In genomic region chr6:79377830-79378460, GRCh38 we compare ENCODE assay signal across 10 cellular contexts.
DNase-seq lines count a peak whose midpoint lies in the region; ATAC-seq and TF ChIP-seq lines count a peak whose summit lies in the region.
"Had no signal": no experiment of that assay in that cellular context is flagged by ENCODE, and none has a peak within 500 bp of the region (broad histone marks: within the 10 kb centered on the region; RNA-seq: fewer than 3 reads in every experiment).

No MANE protein-coding gene starts in this region.

- H3K9ac ChIP-seq in MM.1S (ENCODE audit: low read length) = no peak overlapping the region

- DNase-seq in right cardiac atrium (peak in 2 of 3 donors; percentile 22 to 37), left ventricle myocardium superior (no peak), MM.1S (peak; percentile 23), fibroblast of the conjunctiva (ENCODE audit: low read depth) (peak; percentile 13), ACHN (no peak), amniotic stem cell (lab: John Stamatoyannopoulos, UW) (no peak)
- DNase-seq: IMR-90, posterior cingulate gyrus had no signal

- no peaks in the 10 kb centered on the region for H4K20me1 ChIP-seq in MM.1S (ENCODE audit: insufficient read depth, low read length)

- H3K36me3 ChIP-seq in MM.1S (replicated peaks; ENCODE audit: insufficient read depth, low read length) = no peaks in the 10 kb centered on the region

- in situ Hi-C loops in ACHN (cut with HindIII; ENCODE audit: low pct_ligation_motif_present, low pct_unique_long_range_greater_than_20kb, low sequenced_read_pairs) = no loop called here

- no peak for TF ChIP-seq CTCF in MM.1S (IDR thresholded peaks at IDR 0.05; ENCODE audit: low read length)

- WGBS in right cardiac atrium = 39% methylated on average over 1 of the region's 1 CpG

- intact Hi-C loops in right cardiac atrium (cut with DNase I) (no loop called here), left ventricle myocardium superior (cut with micrococcal nuclease) (no loop called here)

- no peaks in the 10 kb centered on the region for H3K9me3 ChIP-seq in right cardiac atrium (ENCODE audit: control insufficient read depth, low read length)
- H3K9me3 ChIP-seq in MM.1S (replicated peaks; ENCODE audit: insufficient read depth, low read length) = no peaks in the 10 kb centered on the region

- ATAC-seq in right cardiac atrium (peak; percentile 71 to 93), left ventricle myocardium superior (no peak), HG02981 (IDR thresholded peaks at IDR 0.05; ENCODE audit: unreplicated experiment) (no peak), HG03095 (IDR thresholded peaks at IDR 0.05; ENCODE audit: unreplicated experiment) (no peak)

- H2AFZ ChIP-seq in MM.1S (ENCODE audit: low read length) = 0 out of 2 replicates have a peak overlapping the region, but pooled peaks have one; percentile 2

- no peaks in the 10 kb centered on the region for H3K27me3 ChIP-seq in right cardiac atrium (ENCODE audit: control insufficient read depth, insufficient read depth)
- H3K27me3 ChIP-seq in MM.1S (replicated peaks; ENCODE audit: insufficient read depth, low read length) = no peaks in the 10 kb centered on the region

- 0 out of 2 replicates have a peak overlapping the region, but pooled peaks have one; percentile 0 for H3K4me2 ChIP-seq in MM.1S (ENCODE audit: low read depth, low read length)

- H3F3A ChIP-seq in MM.1S (ENCODE audit: insufficient read depth, low read length) = no peaks in the 10 kb centered on the region

- H3K27ac ChIP-seq in right cardiac atrium (ENCODE audit: low read length) = no peak overlapping the region
- H3K27ac ChIP-seq in MM.1S (ENCODE audit: low read length) = no peak overlapping the region

- no peaks in the 10 kb centered on the region for H3K9me2 ChIP-seq in MM.1S (replicated peaks; ENCODE audit: insufficient read depth, low read length)

- H3K4me3 ChIP-seq in right cardiac atrium (ENCODE audit: low read length) (no peak overlapping the region), MM.1S (ENCODE audit: low read length) (no peak overlapping the region)

- H3K4me1 ChIP-seq in right cardiac atrium (ENCODE audit: control insufficient read depth, insufficient read depth, low read length) (no peaks in the 10 kb centered on the region), MM.1S (ENCODE audit: low read length) (peaks cover 10% of the 10 kb centered on the region; the same call in 1 of the 2 replicates)

- no peaks in the 10 kb centered on the region for H3K79me2 ChIP-seq in MM.1S (ENCODE audit: low read length)

Comparison
In these comparisons a context has a peak if more than half of its experiments do, and no peak if none do; other contexts are left out.
1. ATAC-seq: peak in right cardiac atrium (2 of 2); none in left ventricle myocardium superior (single experiment), HG02981 (single experiment) and HG03095 (single experiment).
2. DNase-seq: peak in right cardiac atrium (2 of 3), MM.1S (single experiment) and fibroblast of the conjunctiva (single experiment); none in left ventricle myocardium superior (single experiment), ACHN (single experiment) and amniotic stem cell (single experiment).